20 cellular contexts compared by ENCODE assay signal in the genomic region with DNA sequence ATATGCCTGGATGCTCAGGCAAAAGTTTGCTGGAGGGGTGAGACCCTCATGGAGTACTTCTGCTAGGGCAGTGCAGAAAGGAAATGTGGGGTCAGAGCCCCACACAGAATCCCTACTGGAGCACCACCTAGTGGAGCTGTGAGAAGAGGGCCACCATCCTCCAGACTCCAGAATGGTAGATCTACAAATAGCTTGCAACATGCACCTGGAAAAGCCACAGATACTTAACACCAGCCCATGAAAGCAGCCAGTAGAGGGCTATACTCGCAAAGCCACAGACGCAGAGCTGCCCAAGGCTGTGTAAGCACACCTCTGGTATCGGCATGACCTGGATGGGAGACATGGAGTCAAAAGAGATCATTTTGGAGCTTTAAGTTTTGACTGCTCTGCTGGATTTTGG.
DNase-seq lines count a peak whose midpoint lies in the region; ATAC-seq, FAIRE-seq and TF ChIP-seq lines count a peak whose summit lies in the region.
"Had no signal": no experiment of that assay in that cellular context is flagged by ENCODE, and none has a peak within 500 bp of the region (broad histone marks: within the 10 kb centered on the region; RNA-seq: fewer than 3 reads in every experiment).

No MANE protein-coding gene starts in this region.

- DNase-seq in GM06990 (ENCODE audit: extremely low read depth, insufficient read length), result no peak
- peak; percentile 16 for DNase-seq in NAMALWA (ENCODE audit: low spot score)
- no peak for DNase-seq in H1 (ENCODE audit: low read depth in 1 of 2, low spot score in 2 of 2)
- no peak for DNase-seq in vagina (ENCODE audit: extremely low spot score in 2 of 2)
- DNase-seq in natural killer cell treated with Interleukin-12 subunit alpha and Interleukin-12 subunit beta and Interleukin-15 and Interleukin-18, amount 100 ng/mL, for 72 hours (ENCODE audit: low spot score), result no peak
- DNase-seq: activated CD4-positive, alpha-beta memory T cell treated with anti-CD3 and anti-CD28 coated beads for 36 hours; activated naive CD8-positive, alpha-beta T cell treated with anti-CD3 and anti-CD28 coated beads, Interleukin-2, amount 10 ng/mL, durations not matched to agents 7 days and 5 days; activated T-cell treated with anti-CD3 and anti-CD28 coated beads, Interleukin-2, amount 50 U/mL, for 4 hours; gastrocnemius medialis; GOT3; NCI-H2227 treated with DMSO at 0.1 percent for 48 hours; nephron progenitor cell had no signal

- no peaks in the 10 kb centered on the region for H3K79me1 ChIP-seq in H1 (ENCODE audit: low read depth, low read length)

- H3K36me3 ChIP-seq in GM06990 (ENCODE audit: control insufficient read depth, insufficient read depth, low read length) (no peaks in the 10 kb centered on the region), H1 (ENCODE audit: control insufficient read depth in 2 of 4, insufficient read depth in 4 of 4, low read length in 3 of 4) (no peaks in the 10 kb centered on the region), vagina (no peaks in the 10 kb centered on the region)
- H3K36me3 ChIP-seq: gastrocnemius medialis had no signal

- no peak overlapping the region for H2AK5ac ChIP-seq in H1 (ENCODE audit: low read depth, low read length)

- ATAC-seq in GM21367 (IDR thresholded peaks at IDR 0.05; ENCODE audit: unreplicated experiment) (no peak), HG03439 (IDR thresholded peaks at IDR 0.05; ENCODE audit: unreplicated experiment) (no peak)
- no peak for ATAC-seq in natural killer cell treated with Interleukin-12 subunit alpha and Interleukin-12 subunit beta and Interleukin-15 and Interleukin-18, amount 100 ng/mL, for 72 hours
- ATAC-seq: activated T-cell treated with anti-CD3 and anti-CD28 coated beads, Interleukin-2, amount 50 U/mL, for 4 hours; gastrocnemius medialis; GM12878 had no signal

- H4K20me1 ChIP-seq in H1 (replicated peaks in 1 of 2; ENCODE audit: control insufficient read depth in 1 of 2, insufficient read depth in 2 of 2, low read length in 2 of 2), result no peaks in the 10 kb centered on the region

- no peak overlapping the region for H3K9ac ChIP-seq in H1 (replicated peaks in 1 of 4; ENCODE audit: extremely low read depth in 1 of 4, low read depth in 3 of 4, low read length in 3 of 4)

- no peak overlapping the region for H3K4me3 ChIP-seq in GM06990 (replicated peaks; ENCODE audit: low read depth, low read length)
- H3K4me3 ChIP-seq in H1 (ENCODE audit: extremely low read depth in 1 of 4, insufficient read depth in 2 of 4, low read depth in 3 of 4, low read length in 4 of 4), result no peak overlapping the region
- H3K4me3 ChIP-seq in vagina, result no peak overlapping the region
- H3K4me3 ChIP-seq: gastrocnemius medialis, GM12878 had no signal

- H3K9me3 Mint-ChIP-seq in natural killer cell treated with Interleukin-12 subunit alpha and Interleukin-12 subunit beta and Interleukin-15 and Interleukin-18, amount 100 ng/mL, for 72 hours, result peaks cover 10% of the 10 kb centered on the region
- H3K9me3 Mint-ChIP-seq: central memory CD8-positive, alpha-beta T cell; nephron progenitor cell had no signal

- no peak overlapping the region for H3K56ac ChIP-seq in H1 (replicated peaks; ENCODE audit: insufficient read length, low read depth, low read length)

- H3K36me3 Mint-ChIP-seq in natural killer cell treated with Interleukin-12 subunit alpha and Interleukin-12 subunit beta and Interleukin-15 and Interleukin-18, amount 100 ng/mL, for 72 hours, result no peaks in the 10 kb centered on the region
- H3K36me3 Mint-ChIP-seq: activated CD4-positive, alpha-beta memory T cell treated with anti-CD3 and anti-CD28 coated beads for 36 hours; activated naive CD8-positive, alpha-beta T cell treated with anti-CD3 and anti-CD28 coated beads, Interleukin-2, amount 10 ng/mL, durations not matched to agents 7 days and 5 days had no signal

- no peak overlapping the region for H2BK15ac ChIP-seq in H1 (ENCODE audit: low read length)

- H2BK5ac ChIP-seq in H1 (ENCODE audit: low read depth, low read length), result no peak overlapping the region

- H3K4me1 Mint-ChIP-seq in natural killer cell treated with Interleukin-12 subunit alpha and Interleukin-12 subunit beta and Interleukin-15 and Interleukin-18, amount 100 ng/mL, for 72 hours (ENCODE audit: low read depth in 2 of 2), result peaks cover 0 to 4% of the 10 kb centered on the region in 2 donors
- H3K4me1 Mint-ChIP-seq: nephron progenitor cell had no signal

- FAIRE-seq in H1 (lab: Jason Lieb, UNC), result peak; percentile 13
- FAIRE-seq: endometrium, GM12878, urothelium cell line had no signal

- H3K9me3 ChIP-seq in H1 (ENCODE audit: insufficient read depth in 2 of 2, low read depth in 1 of 2, low read length in 1 of 2) (peaks cover 0 to 3% of the 10 kb centered on the region in 2 experiments; a peak in 1 of 4 replicates), vagina (no peaks in the 10 kb centered on the region)
- H3K9me3 ChIP-seq: gastrocnemius medialis had no signal

- no peak overlapping the region for H3K14ac ChIP-seq in H1 (ENCODE audit: insufficient read length)

- TF ChIP-seq CTCF in 22Rv1 (IDR thresholded peaks at IDR 0.05) (peak; percentile 20; the same call in 1 of the 2 replicates), GM06990 (IDR thresholded peaks at IDR 0.05; ENCODE audit: insufficient read depth, low read length, poor library complexity, severe bottlenecking) (peak; percentile 4), H1 (IDR thresholded peaks at IDR 0.05; ENCODE audit: control extremely low read depth in 1 of 3, insufficient read depth in 1 of 3, low read depth in 1 of 3, low read length in 3 of 3) (peak; percentile 15 to 49 (median 48)), vagina (IDR thresholded peaks at IDR 0.05) (no peak)

- H3K18ac ChIP-seq in H1 (ENCODE audit: extremely low read depth, low read length), result no peak overlapping the region

- TF ChIP-seq POLR2A in H1 (IDR thresholded peaks at IDR 0.05; ENCODE audit: control extremely low read depth in 1 of 2, low read depth in 2 of 2, low read length in 2 of 2), result no peak
- TF ChIP-seq POLR2A in vagina (IDR thresholded peaks at IDR 0.05), result no peak

- POLR2A ChIA-PET in H1 (lab: Charles Lee; ENCODE audit: partially characterized antibody), result no interaction called here

- intact Hi-C loops in vagina (cut with DNase I), result no loop called here

- TF ChIP-seq EP300 in H1 (IDR thresholded peaks at IDR 0.05; ENCODE audit: borderline replicate concordance in 1 of 2, low read depth in 2 of 2, low read length in 2 of 2), result no peak

- no peak overlapping the region for H4K91ac ChIP-seq in H1 (replicated peaks; ENCODE audit: insufficient read length, low read length)

- 85% methylated on average over 3 of the region's 3 CpGs; no CpG with 5 or more reads in 1 of the 2 experiments for WGBS in H1 (ENCODE audit: extremely low coverage in 1 of 2, insufficient coverage in 1 of 2, insufficient read length in 1 of 2, insufficient replicate concordance in 2 of 2, low coverage in 1 of 2, low lambda C conversion rate in 2 of 2, missing lambda C conversion rate in 1 of 2), 2 experiments

- H3K4me2 ChIP-seq in H1 (ENCODE audit: insufficient read depth in 1 of 2, low read depth in 2 of 2, low read length in 2 of 2), result no peak overlapping the region

- H4K5ac ChIP-seq in H1 (ENCODE audit: insufficient read length, low read depth, low read length), result no peak overlapping the region

- no peak overlapping the region for H3K27ac Mint-ChIP-seq in natural killer cell treated with Interleukin-12 subunit alpha and Interleukin-12 subunit beta and Interleukin-15 and Interleukin-18, amount 100 ng/mL, for 72 hours
- H3K27ac Mint-ChIP-seq: activated CD4-positive, alpha-beta memory T cell treated with anti-CD3 and anti-CD28 coated beads for 36 hours; activated naive CD8-positive, alpha-beta T cell treated with anti-CD3 and anti-CD28 coated beads, Interleukin-2, amount 10 ng/mL, durations not matched to agents 7 days and 5 days; nephron progenitor cell; stimulated activated naive CD8-positive, alpha-beta T cell treated with anti-CD3 and anti-CD28 coated beads, Interleukin-15, Interleukin-2, amounts not matched to agents 100 ng/mL and 50 ng/mL, for 24 hours had no signal

- H3K23ac ChIP-seq in H1 (ENCODE audit: insufficient read length), result no peak overlapping the region

- CTCF ChIA-PET in H1 (lab: Charles Lee; ENCODE audit: partially characterized antibody), result interaction anchor here (0.7 to 3.4 kb wide), 12 partner anchors 11 to 244 kb away, joined by 3 to 22 read pairs (median 4); no protein-coding TSS in a partner anchor

- no peaks in the 10 kb centered on the region for H3K79me2 ChIP-seq in H1 (ENCODE audit: control insufficient read depth in 1 of 2, insufficient read depth in 2 of 2, low read length in 2 of 2)

- H2BK120ac ChIP-seq in H1 (replicated peaks; ENCODE audit: low read depth, low read length), result no peak overlapping the region

- H3K27me3 ChIP-seq in GM06990 (replicated peaks; ENCODE audit: control insufficient read depth, insufficient read depth, low read length), result no peaks in the 10 kb centered on the region
- H3K27me3 ChIP-seq in H1 (replicated peaks in 1 of 4; ENCODE audit: control insufficient read depth in 3 of 4, extremely low read depth in 1 of 4, insufficient read depth in 3 of 4, low read length in 3 of 4), result no peaks in the 10 kb centered on the region
- H3K27me3 ChIP-seq in vagina, result no peaks in the 10 kb centered on the region
- H3K27me3 ChIP-seq: gastrocnemius medialis had no signal

- H3K23me2 ChIP-seq in H1 (ENCODE audit: low read depth, low read length), result no peaks in the 10 kb centered on the region

- H3K4me1 ChIP-seq in H1 (replicated peaks in 1 of 4; ENCODE audit: control insufficient read depth in 3 of 4, insufficient read depth in 4 of 4, low read length in 3 of 4), result no peaks in the 10 kb centered on the region
- no peaks in the 10 kb centered on the region for H3K4me1 ChIP-seq in vagina
- H3K4me1 ChIP-seq: gastrocnemius medialis had no signal

- H2BK20ac ChIP-seq in H1 (ENCODE audit: low read length), result no peak overlapping the region

- H3K4ac ChIP-seq in H1 (replicated peaks; ENCODE audit: insufficient read length, low read depth, low read length), result no peak overlapping the region

- no peak overlapping the region for H3K4me3 Mint-ChIP-seq in natural killer cell treated with Interleukin-12 subunit alpha and Interleukin-12 subunit beta and Interleukin-15 and Interleukin-18, amount 100 ng/mL, for 72 hours
- H3K4me3 Mint-ChIP-seq: activated CD4-positive, alpha-beta memory T cell treated with anti-CD3 and anti-CD28 coated beads for 36 hours; activated naive CD8-positive, alpha-beta T cell treated with anti-CD3 and anti-CD28 coated beads, Interleukin-2, amount 10 ng/mL, durations not matched to agents 7 days and 5 days; activated T-cell treated with anti-CD3 and anti-CD28 coated beads, Interleukin-2, amount 50 U/mL, for 4 hours; central memory CD8-positive, alpha-beta T cell; nephron progenitor cell; stimulated activated naive CD8-positive, alpha-beta T cell treated with anti-CD3 and anti-CD28 coated beads, Interleukin-15, Interleukin-2, amounts not matched to agents 100 ng/mL and 50 ng/mL, for 24 hours had no signal

- no peak overlapping the region for H3K27ac ChIP-seq in 22Rv1
- H3K27ac ChIP-seq in H1 (ENCODE audit: low read depth, low read length), result no peak overlapping the region
- H3K27ac ChIP-seq in vagina, result no peak overlapping the region
- H3K27ac ChIP-seq: gastrocnemius medialis had no signal

- peaks cover 0 to 1% of the 10 kb centered on the region in 2 donors for H3K27me3 Mint-ChIP-seq in natural killer cell treated with Interleukin-12 subunit alpha and Interleukin-12 subunit beta and Interleukin-15 and Interleukin-18, amount 100 ng/mL, for 72 hours
- H3K27me3 Mint-ChIP-seq: activated naive CD8-positive, alpha-beta T cell treated with anti-CD3 and anti-CD28 coated beads, Interleukin-2, amount 10 ng/mL, durations not matched to agents 7 days and 5 days had no signal

- peak; percentile 42 to 56; a peak in 3 of 4 replicates for TF ChIP-seq RAD21 in H1 (IDR thresholded peaks at IDR 0.05 in 1 of 2, conservative IDR thresholded peaks at IDR 0.05 in 1 of 2; ENCODE audit: low read depth in 2 of 2, low read length in 2 of 2)

- H2BK12ac ChIP-seq in H1 (ENCODE audit: low read depth, low read length), result no peak overlapping the region

- H2AFZ ChIP-seq in H1 (ENCODE audit: low read length), result peak overlapping the region; percentile 85; the same call in 1 of the 2 replicates

- H4K8ac ChIP-seq in H1 (ENCODE audit: extremely low read depth, insufficient read depth, low read length), result no peak overlapping the region

Comparison
In these comparisons a context has a peak if more than half of its experiments do, and no peak if none do; other contexts are left out.
1. CTCF ChIP-seq: peak in 22Rv1 (single experiment), GM06990 (single experiment) and H1 (3 of 3); none in vagina (0 of 3).